8 cellular contexts compared by ENCODE assay signal in genomic region chr17:27295945-27296344, GRCh38. TPM values are rescaled to one million over a fixed set of nuclear protein-coding genes. Genes with fewer than 3 reads are reported as not detected.
A peak's percentile ranks its signal among the peaks of the same experiment; 100 is the strongest.
DNase-seq lines count a peak whose midpoint lies in the region; FAIRE-seq and TF ChIP-seq lines count a peak whose summit lies in the region.

No MANE protein-coding gene starts in this region.

- H3K4me3 Mint-ChIP-seq in neural crest cell: peak overlapping the region; percentile 99

- intact Hi-C loops in dorsolateral prefrontal cortex (cut with DNase I): loop anchor here in 1 of 2 donors (2.0 to 10.0 kb wide), 2 partner anchors 51 to 159 kb away; partner anchors contain the start of gene KSR1

- in situ Hi-C loops in GM13977 (cut with MboI; ENCODE audit: low pct_unique_long_range_greater_than_20kb, low sequenced_read_pairs, unreplicated experiment) (no loop called here), G401 (cut with HindIII; ENCODE audit: low sequenced_read_pairs) (no loop called here)

- H3K27me3 ChIP-seq in dorsolateral prefrontal cortex: no peaks in the 10 kb centered on the region

- H3K9me3 Mint-ChIP-seq in neural crest cell: no peaks in the 10 kb centered on the region

- peak overlapping the region; percentile 63 to 99 (median 92) for H3K4me3 ChIP-seq in dorsolateral prefrontal cortex

- peak overlapping the region; percentile 22 for H3K27ac ChIP-seq in C4-2B
- H3K27ac ChIP-seq in dorsolateral prefrontal cortex: peak overlapping the region in 31 of 59 donors; percentile 9 to 100 (median 99)

- peak; percentile 21 for DNase-seq in NCI-H226
- DNase-seq in dorsolateral prefrontal cortex: no peak
- no peak for DNase-seq in neural crest cell (ENCODE audit: low read depth, low spot score)
- DNase-seq in GM13977 (ENCODE audit: low spot score): no peak
- no peak for DNase-seq in G401 (ENCODE audit: low spot score)
- no peak for DNase-seq in GM19239 (ENCODE audit: insufficient read length, low spot score)
- no peak for DNase-seq in NCI-H774 (lab: John Stamatoyannopoulos, UW)

- H3K27ac Mint-ChIP-seq in neural crest cell (ENCODE audit: unreplicated experiment): peak overlapping the region; percentile 57

- FAIRE-seq in GM19239 (lab: Jason Lieb, UNC): no peak

- H3K36me3 Mint-ChIP-seq in neural crest cell (ENCODE audit: low read depth): peaks cover 7% of the 10 kb centered on the region

- peaks cover 38% of the 10 kb centered on the region for H3K4me1 Mint-ChIP-seq in neural crest cell

- H3K27me3 Mint-ChIP-seq in neural crest cell (ENCODE audit: low read depth): no peaks in the 10 kb centered on the region

- TF ChIP-seq CTCF in C4-2B (conservative IDR thresholded peaks at IDR 0.05) (no peak), dorsolateral prefrontal cortex (IDR thresholded peaks at IDR 0.05 in 54 of 56, conservative IDR thresholded peaks at IDR 0.05 in 2 of 56; ENCODE audit: low read depth in 1 of 56, partially characterized antibody in 56 of 56) (no peak), neural crest cell (conservative IDR thresholded peaks at IDR 0.05) (no peak), GM13977 (IDR thresholded peaks at IDR 0.05; ENCODE audit: extremely low read depth, insufficient read depth, missing control alignments) (no peak)

RNA-seq across cellular contexts. Expression of gene WSB1, which starts 2.0 kb away (rescaled TPM):
- 100 to 1,000 TPM in 119 of 120 experiments, 10 to 100 TPM in 1; 91.4 to 483 (median 217) TPM for total RNA-seq in dorsolateral prefrontal cortex
- total RNA-seq in neural crest cell: 231 and 237 TPM in 2 replicates
- 72.2 and 88.3 TPM in 2 replicates for total RNA-seq in G401 (2014; rRNA removed; shearing (Covaris generic))
